Comparison of ENCODE assay signal across 8 cellular contexts in the genomic region with DNA sequence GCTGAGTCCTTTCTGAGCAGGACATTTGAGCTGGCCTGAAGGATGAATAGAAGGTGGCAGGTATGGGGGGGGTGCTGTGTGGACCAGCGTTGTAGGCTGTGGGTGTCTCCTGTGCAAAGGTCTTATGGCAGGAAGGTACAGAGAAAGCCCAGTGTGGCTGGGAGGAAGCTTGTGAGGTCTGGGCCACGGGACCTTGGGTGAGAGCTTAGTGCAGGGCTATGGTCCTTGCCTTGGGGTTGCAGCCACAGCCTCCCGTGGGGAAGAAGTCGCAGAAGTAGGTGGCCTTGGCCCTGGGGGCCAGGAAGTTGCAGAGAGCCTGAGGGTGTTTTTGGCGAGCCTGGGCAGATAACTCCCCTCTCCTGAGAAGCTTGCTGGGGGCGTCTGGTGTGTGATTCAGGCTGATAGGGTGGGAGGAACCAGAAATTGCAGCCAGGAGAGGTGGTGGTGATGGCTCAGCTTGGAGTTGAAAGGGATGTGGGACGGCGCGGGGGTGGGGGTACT. TPM values are rescaled to one million over a fixed set of nuclear protein-coding genes. Genes with fewer than 3 reads are reported as not detected.
A peak's percentile ranks its signal among the peaks of the same experiment; 100 is the strongest.
DNase-seq lines count a peak whose midpoint lies in the region; TF ChIP-seq lines count a peak whose summit lies in the region.

No MANE protein-coding gene starts in this region.

- peak overlapping the region; percentile 85 to 92 (median 89) for H3K27ac ChIP-seq in esophagus squamous epithelium
- no peak overlapping the region for H3K27ac ChIP-seq in parathyroid adenoma

- no peak overlapping the region for H2AFZ ChIP-seq in parathyroid adenoma

- DNase-seq in activated T-cell treated with anti-CD3 and anti-CD28 coated beads, Interleukin-2, amount 50 U/mL, for 1 hour: peak; percentile 27
- DNase-seq in activated T-cell treated with anti-CD3 and anti-CD28 coated beads for 4 hours (no peak), esophagus squamous epithelium (lab: John Stamatoyannopoulos, UW) (no peak), cortex of kidney (lab: John Stamatoyannopoulos, UW) (no peak), NCI-H2171 (lab: John Stamatoyannopoulos, UW) (no peak), NCI-H2081 treated with DMSO at 0.1 percent for 48 hours (lab: John Stamatoyannopoulos, UW) (no peak)

- H3K27me3 ChIP-seq in esophagus squamous epithelium (peaks cover 0 to 26% (median 0%) of the 10 kb centered on the region in 4 donors), parathyroid adenoma (ENCODE audit: control insufficient read depth, insufficient read depth, low read length) (no peaks in the 10 kb centered on the region)

- no peak overlapping the region for H3K9ac ChIP-seq in parathyroid adenoma

- 0 to 12% methylated on average over 4 to 8 of the region's 9 CpGs for WGBS in esophagus squamous epithelium, 2 donors

- intact Hi-C loops in esophagus squamous epithelium (cut with DNase I): no loop called here

- TF ChIP-seq CTCF in esophagus squamous epithelium (IDR thresholded peaks at IDR 0.05) (no peak), parathyroid adenoma (IDR thresholded peaks at IDR 0.05) (no peak)

- peak overlapping the region; percentile 82 for H3K4me3 Mint-ChIP-seq in T-helper 1 cell treated with Interleukin-12 subunit alpha and Interleukin-12 subunit beta and Interleukin-4 antibody, amounts not matched to agents 30 μg/mL and 1 μg/mL, for 36 hours

- H3K4me3 ChIP-seq in esophagus squamous epithelium: peak overlapping the region; percentile 53 to 76 (median 66)
- no peak overlapping the region for H3K4me3 ChIP-seq in parathyroid adenoma (ENCODE audit: low read depth, low read length)

- H3K4me1 ChIP-seq in esophagus squamous epithelium (peaks cover 59 to 93% (median 69%) of the 10 kb centered on the region in 3 donors), parathyroid adenoma (no peaks in the 10 kb centered on the region)

- no peaks in the 10 kb centered on the region for H3K79me2 ChIP-seq in parathyroid adenoma

- H3K36me3 Mint-ChIP-seq in T-helper 1 cell treated with Interleukin-12 subunit alpha and Interleukin-12 subunit beta and Interleukin-4 antibody, amounts not matched to agents 30 μg/mL and 1 μg/mL, for 36 hours (ENCODE audit: low read depth): no peaks in the 10 kb centered on the region

- H3K9me3 Mint-ChIP-seq in T-helper 1 cell treated with Interleukin-12 subunit alpha and Interleukin-12 subunit beta and Interleukin-4 antibody, amounts not matched to agents 30 μg/mL and 1 μg/mL, for 36 hours: no peaks in the 10 kb centered on the region

- peak overlapping the region; percentile 66 for H3K4me2 ChIP-seq in parathyroid adenoma (ENCODE audit: low read length)

- no peak for TF ChIP-seq POLR2A in esophagus squamous epithelium (IDR thresholded peaks at IDR 0.05)

- H3K27me3 Mint-ChIP-seq in T-helper 1 cell treated with Interleukin-12 subunit alpha and Interleukin-12 subunit beta and Interleukin-4 antibody, amounts not matched to agents 30 μg/mL and 1 μg/mL, for 36 hours (ENCODE audit: low read depth): peaks cover 27% of the 10 kb centered on the region

- H3K9me3 ChIP-seq in esophagus squamous epithelium (no peaks in the 10 kb centered on the region), parathyroid adenoma (ENCODE audit: control insufficient read depth, low read length) (no peaks in the 10 kb centered on the region)

- peak overlapping the region; percentile 85 for H3K27ac Mint-ChIP-seq in T-helper 1 cell treated with Interleukin-12 subunit alpha and Interleukin-12 subunit beta and Interleukin-4 antibody, amounts not matched to agents 30 μg/mL and 1 μg/mL, for 36 hours

- H3K36me3 ChIP-seq in esophagus squamous epithelium (no peaks in the 10 kb centered on the region), parathyroid adenoma (ENCODE audit: control insufficient read depth, insufficient read depth, low read length) (no peaks in the 10 kb centered on the region)

- peaks cover 19% of the 10 kb centered on the region for H3K4me1 Mint-ChIP-seq in T-helper 1 cell treated with Interleukin-12 subunit alpha and Interleukin-12 subunit beta and Interleukin-4 antibody, amounts not matched to agents 30 μg/mL and 1 μg/mL, for 36 hours (ENCODE audit: low read depth)

RNA-seq across cellular contexts. Expression of gene FSCN1, which starts 3.0 kb away (rescaled TPM):
- 100 to 1,000 TPM in 2 of 4 donors, 10 to 100 TPM in 2; 63.9 to 236 (median 102) TPM for total RNA-seq in esophagus squamous epithelium
